15 cellular contexts compared by ENCODE assay signal in genomic region chr7:47473499-47474210, GRCh38.
DNase-seq lines count a peak whose midpoint lies in the region; ATAC-seq and TF ChIP-seq lines count a peak whose summit lies in the region.
"Had no signal": no experiment of that assay in that cellular context is flagged by ENCODE, and none has a peak within 500 bp of the region (broad histone marks: within the 10 kb centered on the region; RNA-seq: fewer than 3 reads in every experiment).

No MANE protein-coding gene starts in this region.

- no peak for DNase-seq in HCT116 (ENCODE audit: low read depth, low spot score)
- DNase-seq in ascending aorta (ENCODE audit: low spot score in 2 of 2) = no peak
- no peak for DNase-seq in activated CD4-positive, alpha-beta T cell treated with anti-CD3 and anti-CD28 coated beads, Interleukin-2, amount 50 U/mL, for 1 hour
- DNase-seq in SW 1271 (lab: John Stamatoyannopoulos, UW) = no peak
- no peak for DNase-seq in hippocampal formation (lab: John Stamatoyannopoulos, UW)
- DNase-seq: activated CD4-positive, alpha-beta T cell treated with anti-CD3 and anti-CD28 coated beads, Interleukin-2, amount 50 U/mL, for 4 hours; activated naive CD4-positive, alpha-beta T cell treated with Interleukin-2 at 50 U/mL for 16 hours; naive B cell; NCI-H1105 had no signal

- H3K9me2 ChIP-seq in HCT116 (ENCODE audit: insufficient read depth) = no peaks in the 10 kb centered on the region

- TF ChIP-seq CTCF in HCT116 (IDR thresholded peaks at IDR 0.05 in 2 of 3, conservative IDR thresholded peaks at IDR 0.05 in 1 of 3; ENCODE audit: borderline replicate concordance in 1 of 3, insufficient read depth in 1 of 3, low read depth in 2 of 3, low read length in 2 of 3) (no peak), ascending aorta (IDR thresholded peaks at IDR 0.05) (no peak)

- H3K27ac ChIP-seq in BLaER1 (no peak overlapping the region), HCT116 (ENCODE audit: low read depth, low read length) (no peak overlapping the region; the same call in none of the 2 replicates), ascending aorta (peak overlapping the region; percentile 29 to 59), mucosa of rectum (ENCODE audit: low read depth in 2 of 2, low read length in 2 of 2) (peak overlapping the region; percentile 79 to 84)
- H3K27ac ChIP-seq: HL-60 had no signal

- H3K9ac ChIP-seq in BLaER1 (no peak overlapping the region), HCT116 (ENCODE audit: low read length) (no peak overlapping the region), mucosa of rectum (ENCODE audit: low read depth in 1 of 2, low read length in 2 of 2) (no peak overlapping the region)

- no peak for TF ChIP-seq POLR2A in HCT116 (IDR thresholded peaks at IDR 0.05; ENCODE audit: borderline replicate concordance, extremely low read depth, insufficient read depth, insufficient read length)

- H3K9me3 ChIP-seq in BLaER1 (no peaks in the 10 kb centered on the region), HCT116 (ENCODE audit: control insufficient read depth in 1 of 2, insufficient read depth in 1 of 2, low read depth in 1 of 2, low read length in 2 of 2) (no peaks in the 10 kb centered on the region), ascending aorta (no peaks in the 10 kb centered on the region), mucosa of rectum (ENCODE audit: control insufficient read depth in 2 of 2, low read length in 2 of 2) (no peaks in the 10 kb centered on the region)

- CTCF ChIA-PET in HCT116 (lab: Charles Lee) = interaction anchor here (0.7 kb wide), 1 partner anchor 208 kb away, joined by 3 read pairs; no protein-coding TSS in a partner anchor

- no peak overlapping the region for H3K4me3 ChIP-seq in BLaER1
- H3K4me3 ChIP-seq in HCT116 (replicated peaks in 1 of 2; ENCODE audit: low read depth in 1 of 2, low read length in 2 of 2) = no peak overlapping the region
- no peak overlapping the region for H3K4me3 ChIP-seq in ascending aorta
- no peak overlapping the region for H3K4me3 ChIP-seq in mucosa of rectum (ENCODE audit: low read length in 2 of 2)
- H3K4me3 ChIP-seq: skin epidermis had no signal

- H4K20me1 ChIP-seq in BLaER1 (peaks cover 43% of the 10 kb centered on the region), HCT116 (ENCODE audit: insufficient read depth) (no peaks in the 10 kb centered on the region)

- H3K36me3 ChIP-seq in BLaER1 (no peaks in the 10 kb centered on the region), HCT116 (ENCODE audit: control insufficient read depth in 1 of 2, insufficient read depth in 2 of 2, low read length in 2 of 2) (no peaks in the 10 kb centered on the region), ascending aorta (no peaks in the 10 kb centered on the region), mucosa of rectum (ENCODE audit: control insufficient read depth in 2 of 2, insufficient read depth in 2 of 2, low read length in 2 of 2) (peaks cover 0 to 2% of the 10 kb centered on the region in 2 donors)

- TF ChIP-seq RAD21 in HCT116 (IDR thresholded peaks at IDR 0.05; ENCODE audit: low read depth) = no peak

- H3K4me2 ChIP-seq in BLaER1 (peak overlapping the region; percentile 76), HCT116 (ENCODE audit: low read length) (no peak overlapping the region)

- intact Hi-C loops in HCT116 (cut with micrococcal nuclease) (no loop called here), ascending aorta (cut with DNase I) (no loop called here)

- no peak overlapping the region for H2AFZ ChIP-seq in HCT116 (ENCODE audit: low read depth, low read length, poor library complexity, severe bottlenecking)

- H3K4me1 ChIP-seq in BLaER1 = peaks cover 80% of the 10 kb centered on the region
- H3K4me1 ChIP-seq in HCT116 (ENCODE audit: control insufficient read depth in 1 of 2, insufficient read depth in 2 of 2, low read length in 2 of 2) = peaks cover 86 to 91% of the 10 kb centered on the region in 2 experiments
- peaks cover 0 to 35% of the 10 kb centered on the region in 2 donors for H3K4me1 ChIP-seq in ascending aorta
- peaks cover 46 to 61% of the 10 kb centered on the region in 2 donors for H3K4me1 ChIP-seq in mucosa of rectum (ENCODE audit: control insufficient read depth in 2 of 2, insufficient read depth in 2 of 2, low read length in 2 of 2)

- TSS peak; percentile 19 for BruUV-seq in HCT116 (replicated peaks; lab: Mats Ljungman, UMichigan)

- no peaks in the 10 kb centered on the region for H3K79me2 ChIP-seq in HCT116 (ENCODE audit: insufficient read depth, low read length)

- POLR2A ChIA-PET in HCT116 (lab: Charles Lee) = no interaction called here

- H3K27me3 ChIP-seq in BLaER1 (no peaks in the 10 kb centered on the region), HCT116 (ENCODE audit: insufficient read depth, low read length) (no peaks in the 10 kb centered on the region), ascending aorta (no peaks in the 10 kb centered on the region), mucosa of rectum (ENCODE audit: control insufficient read depth in 2 of 2, insufficient read depth in 2 of 2, low read length in 2 of 2) (no peaks in the 10 kb centered on the region)

- ATAC-seq in HCT116 (no peak), HG02678 (IDR thresholded peaks at IDR 0.05; ENCODE audit: unreplicated experiment) (no peak)
- ATAC-seq: esophagus mucosa had no signal

- RAD21 ChIA-PET in HCT116 (lab: Charles Lee; ENCODE audit: low non-redundant PET in 1 of 2, low total read pairs in 2 of 2, uncharacterized antibody in 2 of 2, unreplicated experiment in 2 of 2) = no interaction called here

TF ChIP-seq in HCT116, 20 proteins besides CTCF, POLR2A, EP300 and RAD21 (continues in another document):
- TF ChIP-seq TCF7L2 (IDR thresholded peaks at IDR 0.05; ENCODE audit: borderline replicate concordance, extremely low read depth, insufficient read depth, insufficient read length) (no peak), JUND (IDR thresholded peaks at IDR 0.05) (no peak), POLR2AphosphoS5 (IDR thresholded peaks at IDR 0.05; ENCODE audit: low read depth, low read length) (no peak), CBX3 (IDR thresholded peaks at IDR 0.05; ENCODE audit: low read depth) (no peak), SIN3A (IDR thresholded peaks at IDR 0.05; ENCODE audit: low read depth) (no peak), EGR1 (IDR thresholded peaks at IDR 0.05; ENCODE audit: low read depth) (no peak), CEBPB (IDR thresholded peaks at IDR 0.05; ENCODE audit: low read depth) (no peak), SRF (IDR thresholded peaks at IDR 0.05; ENCODE audit: low read depth) (no peak), ELF1 (IDR thresholded peaks at IDR 0.05; ENCODE audit: borderline replicate concordance, low read depth) (no peak), ZBTB33 (IDR thresholded peaks at IDR 0.05; ENCODE audit: extremely low read depth, insufficient replicate concordance, low read length) (no peak), YY1 (IDR thresholded peaks at IDR 0.05; ENCODE audit: extremely low read depth, insufficient replicate concordance, low read depth, low read length) (no peak), REST (IDR thresholded peaks at IDR 0.05; ENCODE audit: low read depth) (no peak), SP1 (IDR thresholded peaks at IDR 0.05; ENCODE audit: low read depth) (no peak), EZH2phosphoT487 (IDR thresholded peaks at IDR 0.05; ENCODE audit: borderline replicate concordance) (no peak), EZH2 (IDR thresholded peaks at IDR 0.05) (no peak), FOSL1 (IDR thresholded peaks at IDR 0.05; ENCODE audit: low read depth) (no peak)
- TF ChIP-seq, protein P1, sequence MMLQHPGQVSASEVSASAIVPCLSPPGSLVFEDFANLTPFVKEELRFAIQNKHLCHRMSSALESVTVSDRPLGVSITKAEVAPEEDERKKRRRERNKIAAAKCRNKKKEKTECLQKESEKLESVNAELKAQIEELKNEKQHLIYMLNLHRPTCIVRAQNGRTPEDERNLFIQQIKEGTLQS (IDR thresholded peaks at IDR 0.05) = no peak

Comparison
In these comparisons a context has a peak if more than half of its experiments do, and no peak if none do; other contexts are left out.
1. H3K27ac ChIP-seq: peak in ascending aorta (2 of 2) and mucosa of rectum (2 of 2); none in BLaER1 (single experiment) and HCT116 (single experiment).